Comparison of ENCODE assay signal across 14 cellular contexts in the genomic region with DNA sequence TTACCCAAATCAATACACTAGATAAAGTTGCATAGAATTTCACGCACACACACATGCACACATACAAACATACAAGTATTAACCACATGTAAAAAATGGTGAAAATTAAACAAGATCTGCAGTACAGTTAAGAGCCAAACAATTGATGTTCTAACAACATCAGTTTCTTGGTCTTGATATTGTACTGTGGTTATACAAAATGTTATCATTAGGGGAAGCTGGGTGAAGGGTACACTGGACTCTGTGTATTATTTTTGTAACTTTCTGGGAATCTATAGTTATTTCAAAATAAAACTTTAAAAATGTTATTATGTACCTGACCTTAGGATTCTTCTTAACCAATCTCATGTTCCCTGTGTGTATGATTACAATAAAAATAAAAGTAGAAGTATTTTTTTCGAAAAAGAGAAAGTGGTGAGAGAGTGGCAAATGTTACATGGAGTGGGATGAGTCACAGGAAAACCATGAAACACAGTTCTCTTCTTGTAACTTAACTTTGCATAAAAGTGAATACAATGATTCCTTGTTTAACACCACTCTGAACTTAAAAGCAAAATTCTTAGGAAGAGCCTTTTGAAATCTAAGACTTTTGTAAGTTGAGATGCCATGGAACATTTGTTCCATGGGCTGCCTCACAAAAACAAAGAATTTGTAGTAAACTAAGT.
DNase-seq lines count a peak whose midpoint lies in the region; TF ChIP-seq lines count a peak whose summit lies in the region.
"Had no signal": no experiment of that assay in that cellular context is flagged by ENCODE, and none has a peak within 500 bp of the region (broad histone marks: within the 10 kb centered on the region; RNA-seq: fewer than 3 reads in every experiment).

No MANE protein-coding gene starts in this region.

- H2BK120ac ChIP-seq in mesendoderm (ENCODE audit: low read depth, low read length): no peak overlapping the region

- no peaks in the 10 kb centered on the region for H3K36me3 Mint-ChIP-seq in endodermal cell (ENCODE audit: low read depth)

- in situ Hi-C loops in brain microvascular endothelial cell (cut with HindIII; ENCODE audit: low pct_ligation_motif_present, low sequenced_read_pairs): no loop called here

- H3K23ac ChIP-seq in mesendoderm (ENCODE audit: low read length): no peak overlapping the region

- no peaks in the 10 kb centered on the region for H3K79me2 ChIP-seq in mesendoderm (ENCODE audit: control insufficient read depth, insufficient read depth, low read length)

- H3K4me3 ChIP-seq in brain microvascular endothelial cell (ENCODE audit: low read depth, low read length) (no peak overlapping the region), mesendoderm (ENCODE audit: low read length) (no peak overlapping the region), endodermal cell (ENCODE audit: low read length) (no peak overlapping the region)
- H3K4me3 ChIP-seq: Peyer's patch had no signal

- H3K27me3 ChIP-seq in brain microvascular endothelial cell (replicated peaks) (no peaks in the 10 kb centered on the region), mesendoderm (ENCODE audit: insufficient read depth, low read length, poor library complexity) (no peaks in the 10 kb centered on the region), endodermal cell (ENCODE audit: control insufficient read depth, insufficient read depth, low read length, poor library complexity, severe bottlenecking) (no peaks in the 10 kb centered on the region)
- H3K27me3 ChIP-seq: Peyer's patch had no signal

- no peak overlapping the region for H3K56ac ChIP-seq in mesendoderm (ENCODE audit: low read length)

- no peaks in the 10 kb centered on the region for H3K27me3 Mint-ChIP-seq in endodermal cell (ENCODE audit: insufficient read depth)

- H3K4me1 ChIP-seq in mesendoderm (ENCODE audit: control insufficient read depth, low read depth, low read length) (no peaks in the 10 kb centered on the region), endodermal cell (ENCODE audit: control insufficient read depth, insufficient read depth, low read length) (no peaks in the 10 kb centered on the region)
- H3K4me1 ChIP-seq: Peyer's patch had no signal

- H2AK5ac ChIP-seq in mesendoderm (ENCODE audit: low read length): no peak overlapping the region

- DNase-seq in Daoy (ENCODE audit: low read depth): peak; percentile 27
- peak; percentile 86 for DNase-seq in M059J (ENCODE audit: low read depth)
- DNase-seq in brain microvascular endothelial cell: no peak
- DNase-seq in mesendoderm: peak; percentile 60
- no peak for DNase-seq in endodermal cell
- DNase-seq in stimulated activated CD4-positive, alpha-beta T cell treated with anti-CD3 and anti-CD28 coated beads, Interleukin-2, amount 100 ng/mL, for 48 hours: no peak
- no peak for DNase-seq in DMS 273 treated with DMSO at 0.1 percent for 48 hours (lab: John Stamatoyannopoulos, UW)
- DNase-seq in NCI-H345 treated with DMSO at 0.1 percent for 48 hours (lab: John Stamatoyannopoulos, UW; ENCODE audit: unreplicated experiment): no peak
- DNase-seq: activated CD8-positive, alpha-beta memory T cell treated with anti-CD3 and anti-CD28 coated beads, Interleukin-2, amount 50 U/mL, for 48 hours; CD4-positive, alpha-beta memory T cell; left ventricle myocardium superior; NCI-H345; Peyer's patch; stimulated activated CD4-positive, alpha-beta T cell treated with anti-CD3 and anti-CD28 coated beads, Interleukin-2, amount 100 ng/mL, for 24 hours had no signal

- H3K9me3 ChIP-seq in endodermal cell (ENCODE audit: control insufficient read depth, low read length): no peaks in the 10 kb centered on the region
- H3K9me3 ChIP-seq: Peyer's patch had no signal

- peaks cover 5% of the 10 kb centered on the region for H3K4me1 Mint-ChIP-seq in endodermal cell

- no peak overlapping the region for H2BK5ac ChIP-seq in mesendoderm (ENCODE audit: low read length)

- no peak overlapping the region for H3K27ac Mint-ChIP-seq in endodermal cell
- H3K27ac Mint-ChIP-seq: CD4-positive, alpha-beta memory T cell had no signal

- no peaks in the 10 kb centered on the region for H3K9me3 Mint-ChIP-seq in endodermal cell

- H3K4ac ChIP-seq in mesendoderm (ENCODE audit: low read depth, low read length): no peak overlapping the region

- H3K79me1 ChIP-seq in mesendoderm (ENCODE audit: low read length): no peaks in the 10 kb centered on the region

- no peak overlapping the region for H3K4me3 Mint-ChIP-seq in endodermal cell
- H3K4me3 Mint-ChIP-seq: CD4-positive, alpha-beta memory T cell had no signal

- peak overlapping the region; percentile 56 for H3K27ac ChIP-seq in brain microvascular endothelial cell
- H3K27ac ChIP-seq in mesendoderm (ENCODE audit: low read depth, low read length): no peak overlapping the region
- no peak overlapping the region for H3K27ac ChIP-seq in endodermal cell (ENCODE audit: low read depth, low read length)
- H3K27ac ChIP-seq: Peyer's patch had no signal

- no peak overlapping the region for H2BK15ac ChIP-seq in mesendoderm (replicated peaks; ENCODE audit: low read depth)

- TF ChIP-seq CTCF in brain microvascular endothelial cell (IDR thresholded peaks at IDR 0.05; ENCODE audit: low read depth, low read length, missing control alignments) (no peak), endodermal cell (conservative IDR thresholded peaks at IDR 0.05) (no peak)

- H3K4me2 ChIP-seq in mesendoderm (ENCODE audit: low read length): no peak overlapping the region

- H3K9ac ChIP-seq in mesendoderm (ENCODE audit: low read length) (no peak overlapping the region), endodermal cell (ENCODE audit: extremely low read depth, low read length, poor library complexity, severe bottlenecking) (no peak overlapping the region)

- WGBS in mesendoderm (ENCODE audit: extremely low coverage, insufficient coverage, low lambda C conversion rate): no CpG with 5 or more reads among the region's 2 CpGs
- WGBS in endodermal cell (ENCODE audit: insufficient coverage in 1 of 2, insufficient read length in 1 of 2), 2 experiments: 97% methylated on average over 2 of the region's 2 CpGs; no CpG with 5 or more reads in 1 of the 2 experiments

- H3K36me3 ChIP-seq in brain microvascular endothelial cell (replicated peaks): no peaks in the 10 kb centered on the region
- H3K36me3 ChIP-seq in mesendoderm (ENCODE audit: control insufficient read depth, insufficient read depth, low read length): no peaks in the 10 kb centered on the region
- no peaks in the 10 kb centered on the region for H3K36me3 ChIP-seq in endodermal cell (ENCODE audit: control insufficient read depth, insufficient read depth, low read length)
- H3K36me3 ChIP-seq: Peyer's patch had no signal

- H4K5ac ChIP-seq in mesendoderm (ENCODE audit: low read length): no peak overlapping the region

- no peak overlapping the region for H4K8ac ChIP-seq in mesendoderm (ENCODE audit: low read depth, low read length)

- H3K18ac ChIP-seq in mesendoderm (ENCODE audit: low read length): no peak overlapping the region

Comparison
In these comparisons a context has a peak if more than half of its experiments do, and no peak if none do; other contexts are left out.
1. DNase-seq: peak in Daoy (single experiment), M059J (single experiment) and mesendoderm (single experiment); none in brain microvascular endothelial cell (single experiment), endodermal cell (single experiment), stimulated activated CD4-positive, alpha-beta T cell treated with anti-CD3 and anti-CD28 coated beads, Interleukin-2, amount 100 ng/mL, for 48 hours (0 of 2), DMS 273 treated with DMSO at 0.1 percent for 48 hours (single experiment) and NCI-H345 treated with DMSO at 0.1 percent for 48 hours (single experiment).